ENCODE assay signal across 22 cellular contexts in genomic region chr10:114396455-114396854, GRCh38.
"Had no signal": no experiment of that assay in that cellular context is flagged by ENCODE, and none has a peak within 500 bp of the region (broad histone marks: within the 10 kb centered on the region; RNA-seq: fewer than 3 reads in every experiment).

No MANE protein-coding gene starts in this region.

- H3K4me1 ChIP-seq: prostate gland, testis had no signal

- H3K9me3 ChIP-seq: prostate gland, stomach, testis had no signal

- H3K4me3 ChIP-seq: lung, prostate gland, skin epidermis, testis had no signal

- DNase-seq: activated CD4-positive, alpha-beta memory T cell treated with anti-CD3 and anti-CD28 coated beads, Interleukin-2, amount 10 ng/mL, durations not matched to agents 7 days and 5 days; activated CD4-positive, alpha-beta T cell treated with anti-CD3 and anti-CD28 coated beads for 48 hours; activated CD4-positive, CD25-positive, alpha-beta regulatory T cell; activated effector memory CD4-positive, alpha-beta T cell treated with Interleukin-2 at 50 U/mL for 16 hours; activated naive CD4-positive, alpha-beta T cell treated with anti-CD3 and anti-CD28 coated beads, Interleukin-2, amount 10 ng/mL, durations not matched to agents 7 days and 5 days; activated T-cell treated with anti-CD3 and anti-CD28 coated beads, Interleukin-2, amount 50 U/mL, for 4 hours; aorta; cortex of kidney; effector CD4-positive, alpha-beta T cell; foreskin melanocyte; hypothalamus; islet precursor cell; left colon; right cardiac atrium; stimulated activated CD4-positive, alpha-beta T cell treated with anti-CD3 and anti-CD28 coated beads, Interleukin-4, amount 100 ng/mL, for 1 hour; stomach; T-helper 1 cell; T1000; testis had no signal

- H3K36me3 ChIP-seq: prostate gland, stomach had no signal

- H3K27ac ChIP-seq: testis had no signal

- ATAC-seq: activated T-cell treated with anti-CD3 and anti-CD28 coated beads, Interleukin-2, amount 50 U/mL, for 4 hours; left colon; right cardiac atrium had no signal
